1 cellular context compared by ENCODE assay signal in the genomic region with DNA sequence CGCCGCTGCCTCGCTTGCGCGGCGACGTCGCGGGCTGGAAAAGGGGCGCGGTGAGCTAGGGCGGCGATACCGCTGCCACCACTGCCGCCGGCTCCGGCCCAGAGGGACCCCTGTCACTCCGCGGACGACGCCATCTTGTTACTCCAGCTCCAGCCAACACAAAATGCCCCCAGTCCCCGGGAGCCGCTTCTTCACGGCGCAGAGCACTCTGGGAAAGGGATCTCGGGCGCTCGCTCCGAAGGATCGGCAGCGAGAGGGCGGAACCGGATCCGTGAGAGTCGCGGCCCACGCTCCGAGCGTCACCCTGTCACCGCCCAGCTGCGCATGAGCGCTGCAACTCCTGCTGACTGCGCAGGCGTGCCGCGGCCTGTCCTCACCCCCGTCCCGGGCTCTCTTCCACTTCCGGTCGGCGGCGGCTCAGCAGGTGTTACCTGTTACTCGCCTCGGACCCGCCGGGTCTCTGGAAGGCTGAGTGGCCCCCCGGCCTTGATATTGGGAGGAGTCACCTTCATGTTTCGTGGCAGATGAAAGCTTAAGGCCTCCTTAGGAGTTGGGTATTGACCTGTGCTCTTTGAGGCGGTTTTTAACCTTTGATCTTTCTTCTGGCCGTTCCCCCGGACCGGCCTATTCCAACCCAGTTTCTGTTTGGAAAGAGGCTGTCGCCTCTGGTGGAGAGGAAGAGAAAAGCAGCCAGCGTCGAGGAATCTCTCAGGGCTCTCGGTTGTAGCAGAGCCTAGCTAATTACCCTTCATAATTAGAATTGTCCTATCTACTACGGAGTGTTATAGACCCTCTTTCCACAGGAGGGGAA.
A peak's percentile ranks its signal among the peaks of the same experiment; 100 is the strongest.
TF ChIP-seq lines count a peak whose summit lies in the region.

CSNK1A1 (minus strand) TSS at position 213 of the 811 bp plus-strand sequence. CDS start 475 bp downstream, outside the sequence.

TF ChIP-seq in HepG2, 621 proteins besides CTCF, POLR2A, EP300 and RAD21 (continued from another document and continues in another):
- TF ChIP-seq DMAP1 (CRISPR knock-in tag; IDR thresholded peaks at IDR 0.05) = peak; percentile 72; the same call in 1 of the 2 replicates
- TF ChIP-seq FOXC1 (CRISPR knock-in tag; IDR thresholded peaks at IDR 0.05; ENCODE audit: borderline replicate concordance) = no peak; the same call in 1 of the 2 replicates
- TF ChIP-seq, protein P1, sequence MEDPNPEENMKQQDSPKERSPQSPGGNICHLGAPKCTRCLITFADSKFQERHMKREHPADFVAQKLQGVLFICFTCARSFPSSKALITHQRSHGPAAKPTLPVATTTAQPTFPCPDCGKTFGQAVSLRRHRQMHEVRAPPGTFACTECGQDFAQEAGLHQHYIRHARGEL (CRISPR knock-in tag; IDR thresholded peaks at IDR 0.05) = peak; percentile 90; the same call in 1 of the 2 replicates
- TF ChIP-seq GATA4 (IDR thresholded peaks at IDR 0.05; ENCODE audit: borderline replicate concordance, low read depth) = no peak
- no peak for TF ChIP-seq RBAK (CRISPR knock-in tag; IDR thresholded peaks at IDR 0.05)
- peak; percentile 30; the same call in 1 of the 2 replicates for TF ChIP-seq ZNF333 (CRISPR knock-in tag; IDR thresholded peaks at IDR 0.05; ENCODE audit: borderline replicate concordance)
- no peak; the same call in 1 of the 2 replicates for TF ChIP-seq KLF15 (CRISPR knock-in tag; IDR thresholded peaks at IDR 0.05; ENCODE audit: borderline replicate concordance)
- TF ChIP-seq ZNF788 (CRISPR knock-in tag; IDR thresholded peaks at IDR 0.05; ENCODE audit: borderline replicate concordance) = peak; percentile 65; the same call in 1 of the 2 replicates
- peak; percentile 80 for TF ChIP-seq ERF (CRISPR knock-in tag; IDR thresholded peaks at IDR 0.05)
- no peak for TF ChIP-seq DDIT3 (CRISPR knock-in tag; IDR thresholded peaks at IDR 0.05)
- TF ChIP-seq, protein P2, sequence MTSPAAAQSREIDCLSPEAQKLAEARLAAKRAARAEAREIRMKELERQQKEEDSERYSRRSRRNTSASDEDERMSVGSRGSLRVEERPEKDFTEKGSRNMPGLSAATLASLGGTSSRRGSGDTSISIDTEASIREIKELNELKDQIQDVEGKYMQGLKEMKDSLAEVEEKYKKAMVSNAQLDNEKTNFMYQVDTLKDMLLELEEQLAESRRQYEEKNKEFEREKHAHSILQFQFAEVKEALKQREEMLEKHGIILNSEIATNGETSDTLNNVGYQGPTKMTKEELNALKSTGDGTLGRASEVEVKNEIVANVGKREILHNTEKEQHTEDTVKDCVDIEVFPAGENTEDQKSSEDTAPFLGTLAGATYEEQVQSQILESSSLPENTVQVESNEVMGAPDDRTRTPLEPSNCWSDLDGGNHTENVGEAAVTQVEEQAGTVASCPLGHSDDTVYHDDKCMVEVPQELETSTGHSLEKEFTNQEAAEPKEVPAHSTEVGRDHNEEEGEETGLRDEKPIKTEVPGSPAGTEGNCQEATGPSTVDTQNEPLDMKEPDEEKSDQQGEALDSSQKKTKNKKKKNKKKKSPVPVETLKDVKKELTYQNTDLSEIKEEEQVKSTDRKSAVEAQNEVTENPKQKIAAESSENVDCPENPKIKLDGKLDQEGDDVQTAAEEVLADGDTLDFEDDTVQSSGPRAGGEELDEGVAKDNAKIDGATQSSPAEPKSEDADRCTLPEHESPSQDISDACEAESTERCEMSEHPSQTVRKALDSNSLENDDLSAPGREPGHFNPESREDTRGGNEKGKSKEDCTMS (CRISPR knock-in tag; conservative IDR thresholded peaks at IDR 0.05) = no peak
- no peak for TF ChIP-seq MTA1 (CRISPR knock-in tag; IDR thresholded peaks at IDR 0.05; ENCODE audit: borderline replicate concordance)
- no peak; the same call in 1 of the 2 replicates for TF ChIP-seq ZBTB8A (CRISPR knock-in tag; IDR thresholded peaks at IDR 0.05; ENCODE audit: borderline replicate concordance, low read depth)
- peak; percentile 42; the same call in 1 of the 2 replicates for TF ChIP-seq ZNF598 (CRISPR knock-in tag; IDR thresholded peaks at IDR 0.05; ENCODE audit: borderline replicate concordance)
- peak; percentile 75 for TF ChIP-seq ZBTB38 (CRISPR knock-in tag; IDR thresholded peaks at IDR 0.05)
- no peak for TF ChIP-seq MTF1 (CRISPR knock-in tag; IDR thresholded peaks at IDR 0.05)
- TF ChIP-seq HMGXB3 (CRISPR knock-in tag; IDR thresholded peaks at IDR 0.05; ENCODE audit: borderline replicate concordance) = no peak
- no peak for TF ChIP-seq PREB (CRISPR knock-in tag; IDR thresholded peaks at IDR 0.05)
- peak; percentile 77; the same call in 1 of the 2 replicates for TF ChIP-seq ZNF547 (CRISPR knock-in tag; IDR thresholded peaks at IDR 0.05)
- no peak for TF ChIP-seq ZNF121 (CRISPR knock-in tag; IDR thresholded peaks at IDR 0.05)
- TF ChIP-seq ZNF616 (CRISPR knock-in tag; IDR thresholded peaks at IDR 0.05; ENCODE audit: low read depth) = no peak
- no peak for TF ChIP-seq MLLT10 (CRISPR knock-in tag; IDR thresholded peaks at IDR 0.05)
- peak; percentile 91 for TF ChIP-seq ZNF143 (CRISPR knock-in tag; IDR thresholded peaks at IDR 0.05)
- no peak for TF ChIP-seq ZNF720 (CRISPR knock-in tag; IDR thresholded peaks at IDR 0.05)
- no peak for TF ChIP-seq HMG20A (CRISPR knock-in tag; IDR thresholded peaks at IDR 0.05; ENCODE audit: borderline replicate concordance)
- TF ChIP-seq, protein P3, sequence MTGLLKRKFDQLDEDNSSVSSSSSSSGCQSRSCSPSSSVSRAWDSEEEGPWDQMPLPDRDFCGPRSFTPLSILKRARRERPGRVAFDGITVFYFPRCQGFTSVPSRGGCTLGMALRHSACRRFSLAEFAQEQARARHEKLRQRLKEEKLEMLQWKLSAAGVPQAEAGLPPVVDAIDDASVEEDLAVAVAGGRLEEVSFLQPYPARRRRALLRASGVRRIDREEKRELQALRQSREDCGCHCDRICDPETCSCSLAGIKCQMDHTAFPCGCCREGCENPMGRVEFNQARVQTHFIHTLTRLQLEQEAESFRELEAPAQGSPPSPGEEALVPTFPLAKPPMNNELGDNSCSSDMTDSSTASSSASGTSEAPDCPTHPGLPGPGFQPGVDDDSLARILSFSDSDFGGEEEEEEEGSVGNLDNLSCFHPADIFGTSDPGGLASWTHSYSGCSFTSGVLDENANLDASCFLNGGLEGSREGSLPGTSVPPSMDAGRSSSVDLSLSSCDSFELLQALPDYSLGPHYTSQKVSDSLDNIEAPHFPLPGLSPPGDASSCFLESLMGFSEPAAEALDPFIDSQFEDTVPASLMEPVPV (CRISPR knock-in tag; IDR thresholded peaks at IDR 0.05) = peak; percentile 91
- TF ChIP-seq ZNF549 (CRISPR knock-in tag; IDR thresholded peaks at IDR 0.05) = no peak
- no peak for TF ChIP-seq ZNF567 (CRISPR knock-in tag; IDR thresholded peaks at IDR 0.05; ENCODE audit: borderline replicate concordance)
- TF ChIP-seq ZNF772 (CRISPR knock-in tag; IDR thresholded peaks at IDR 0.05) = peak; percentile 36; the same call in 1 of the 2 replicates
- TF ChIP-seq ZNF34 (CRISPR knock-in tag; IDR thresholded peaks at IDR 0.05; ENCODE audit: borderline replicate concordance) = no peak
- peak; percentile 91 for TF ChIP-seq TBX2 (CRISPR knock-in tag; IDR thresholded peaks at IDR 0.05; ENCODE audit: borderline replicate concordance)
- TF ChIP-seq NFRKB (IDR thresholded peaks at IDR 0.05) = peak; percentile 68; the same call in 1 of the 2 replicates
- no peak for TF ChIP-seq ZNF136 (CRISPR knock-in tag; IDR thresholded peaks at IDR 0.05; ENCODE audit: low read depth)
- no peak for TF ChIP-seq AHR (CRISPR knock-in tag; IDR thresholded peaks at IDR 0.05)
- TF ChIP-seq ZFP41 (CRISPR knock-in tag; IDR thresholded peaks at IDR 0.05; ENCODE audit: borderline replicate concordance) = no peak
- TF ChIP-seq ZNF800 (CRISPR knock-in tag; IDR thresholded peaks at IDR 0.05) = no peak
- no peak for TF ChIP-seq ZNF160 (CRISPR knock-in tag; IDR thresholded peaks at IDR 0.05)
- peak; percentile 34; the same call in 1 of the 2 replicates for TF ChIP-seq ZNF281 (CRISPR knock-in tag; IDR thresholded peaks at IDR 0.05; ENCODE audit: borderline replicate concordance)
- no peak; the same call in 1 of the 2 replicates for TF ChIP-seq ZFP36L1 (CRISPR knock-in tag; IDR thresholded peaks at IDR 0.05)
